11 cellular contexts compared by ENCODE assay signal in the genomic region with DNA sequence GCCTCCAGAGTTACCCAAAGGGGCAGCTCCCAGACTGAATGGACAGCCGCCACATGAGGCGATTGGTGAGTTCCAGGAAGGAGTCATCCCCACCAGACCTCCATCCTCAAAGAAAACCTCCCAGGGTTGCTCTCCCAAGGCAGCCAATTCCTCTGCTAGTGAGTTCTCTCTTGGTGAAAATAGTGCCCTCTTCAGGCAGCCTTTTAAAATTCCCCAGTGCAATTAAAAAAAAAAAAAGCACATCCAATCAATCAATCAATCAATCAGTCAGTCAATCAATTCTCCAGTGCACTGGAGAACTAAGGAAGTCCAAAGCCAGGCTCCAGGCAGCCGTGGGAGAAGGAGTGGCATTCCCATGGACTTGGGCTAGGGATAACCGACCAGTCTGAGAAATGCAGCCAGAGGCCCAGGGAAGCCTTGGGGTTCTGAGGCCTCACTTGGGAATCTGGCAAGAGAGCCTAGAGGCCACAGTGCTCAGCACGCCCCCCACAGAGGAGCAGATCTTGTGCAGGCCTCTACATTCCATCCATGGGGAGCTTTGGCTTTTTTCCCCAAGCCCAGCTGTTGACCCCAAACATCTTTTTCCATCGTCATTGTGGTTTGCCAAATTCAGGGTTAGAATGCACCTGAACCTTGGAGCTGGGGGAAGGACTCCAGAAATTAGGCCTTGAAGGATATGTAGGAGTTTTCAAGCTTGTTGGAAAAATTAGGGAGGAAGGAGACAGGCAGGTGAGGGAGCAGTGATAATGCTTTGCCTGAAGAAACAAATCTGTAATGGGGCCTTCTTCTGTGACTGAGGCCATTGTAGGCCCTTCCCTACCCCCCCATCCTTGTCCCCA. TPM values are rescaled to one million over a fixed set of nuclear protein-coding genes. Genes with fewer than 3 reads are reported as not detected.
A peak's percentile ranks its signal among the peaks of the same experiment; 100 is the strongest.
DNase-seq lines count a peak whose midpoint lies in the region; ATAC-seq and TF ChIP-seq lines count a peak whose summit lies in the region.
"Had no signal": no experiment of that assay in that cellular context is flagged by ENCODE, and none has a peak within 500 bp of the region (broad histone marks: within the 10 kb centered on the region; RNA-seq: fewer than 3 reads in every experiment).

No MANE protein-coding gene starts in this region.

- peak overlapping the region; percentile 84 for H3K27ac ChIP-seq in AG04450 (ENCODE audit: low read depth, low read length)
- H3K27ac ChIP-seq in HCT116 (ENCODE audit: low read depth, low read length), result peak overlapping the region; percentile 15
- peak overlapping the region in 1 of 2 experiments; percentile 85; a peak in 1 of 4 replicates for H3K27ac ChIP-seq in SK-N-SH (ENCODE audit: low read depth in 2 of 2, low read length in 1 of 2)
- no peak overlapping the region for H3K27ac ChIP-seq in foreskin keratinocyte

- H3K9me2 ChIP-seq in HCT116 (ENCODE audit: insufficient read depth) (no peaks in the 10 kb centered on the region), SK-N-SH (no peaks in the 10 kb centered on the region)

- H3K79me2 ChIP-seq in HCT116 (ENCODE audit: insufficient read depth, low read length) (peaks cover 39% of the 10 kb centered on the region), SK-N-SH (ENCODE audit: insufficient read depth) (peaks cover 4% of the 10 kb centered on the region; the same call in 1 of the 2 replicates)

- H3K36me3 ChIP-seq in HCT116 (ENCODE audit: control insufficient read depth in 1 of 2, insufficient read depth in 2 of 2, low read length in 2 of 2), result peaks cover 0 to 6% of the 10 kb centered on the region in 2 experiments; a peak in 1 of 4 replicates
- H3K36me3 ChIP-seq in SK-N-SH (replicated peaks in 1 of 2; ENCODE audit: control insufficient read depth in 1 of 2, insufficient read depth in 2 of 2, low read length in 1 of 2), result peaks cover 0 to 4% of the 10 kb centered on the region in 2 experiments

- ATAC-seq in HCT116 (no peak), foreskin keratinocyte (no peak), left lobe of liver (no peak)

- TF ChIP-seq POLR2A in HCT116 (IDR thresholded peaks at IDR 0.05; ENCODE audit: borderline replicate concordance, extremely low read depth, insufficient read depth, insufficient read length), result no peak

- WGBS in SK-N-SH (ENCODE audit: low lambda C conversion rate), result 80% methylated on average over 6 of the region's 6 CpGs

- H4K20me1 ChIP-seq in HCT116 (ENCODE audit: insufficient read depth), result no peaks in the 10 kb centered on the region
- no peaks in the 10 kb centered on the region for H4K20me1 ChIP-seq in SK-N-SH (ENCODE audit: insufficient read depth)

- TF ChIP-seq RAD21 in HCT116 (IDR thresholded peaks at IDR 0.05; ENCODE audit: low read depth) (no peak; the same call in 1 of the 2 replicates), SK-N-SH (IDR thresholded peaks at IDR 0.05; ENCODE audit: low read length) (no peak; the same call in 1 of the 2 replicates)

- no peaks in the 10 kb centered on the region for H3K27me3 ChIP-seq in AG04450 (ENCODE audit: control insufficient read depth, insufficient read depth, low read length)
- H3K27me3 ChIP-seq in HCT116 (ENCODE audit: insufficient read depth, low read length), result no peaks in the 10 kb centered on the region
- no peaks in the 10 kb centered on the region for H3K27me3 ChIP-seq in SK-N-SH (ENCODE audit: insufficient read depth)
- H3K27me3 ChIP-seq in foreskin keratinocyte, result peaks cover 29% of the 10 kb centered on the region

- DNase-seq in AG04450 (ENCODE audit: low read depth, low spot score), result no peak
- DNase-seq in HCT116 (ENCODE audit: low read depth, low spot score), result no peak
- DNase-seq in SK-N-SH, result no peak
- DNase-seq in foreskin keratinocyte, result no peak
- no peak for DNase-seq in NCI-H187 (lab: John Stamatoyannopoulos, UW)
- DNase-seq in activated CD4-positive, alpha-beta T cell treated with anti-CD3 and anti-CD28 coated beads, Interleukin-2, amount 50 U/mL, for 48 hours, result no peak
- no peak for DNase-seq in left lobe of liver (ENCODE audit: low spot score)
- DNase-seq in anterior cingulate cortex (lab: John Stamatoyannopoulos, UW), result no peak
- DNase-seq: CD4-positive, CD25-positive, alpha-beta regulatory T cell; NCI-H446 treated with DMSO at 0.1 percent for 48 hours had no signal

- peak overlapping the region; percentile 73 for H3K4me2 ChIP-seq in HCT116 (ENCODE audit: low read length)
- no peak overlapping the region for H3K4me2 ChIP-seq in SK-N-SH

- RAD21 ChIA-PET in HCT116 (lab: Charles Lee; ENCODE audit: low non-redundant PET in 1 of 2, low total read pairs in 2 of 2, uncharacterized antibody in 2 of 2, unreplicated experiment in 2 of 2), result no interaction called here

- BruUV-seq in HCT116 (replicated peaks; lab: Mats Ljungman, UMichigan), result no TSS peak

- H3K4me1 ChIP-seq in HCT116 (ENCODE audit: control insufficient read depth in 1 of 2, insufficient read depth in 2 of 2, low read length in 2 of 2), result peaks cover 34 to 71% of the 10 kb centered on the region in 2 experiments
- H3K4me1 ChIP-seq in SK-N-SH (ENCODE audit: control insufficient read depth in 1 of 2, insufficient read depth in 2 of 2, low read depth in 1 of 2, low read length in 1 of 2), result peaks cover under 1 to 19% of the 10 kb centered on the region in 2 experiments; a peak in 3 of 4 replicates
- no peaks in the 10 kb centered on the region for H3K4me1 ChIP-seq in foreskin keratinocyte

- H3K4me3 ChIP-seq in AG04450 (ENCODE audit: low read depth, low read length) (no peak overlapping the region), HCT116 (replicated peaks in 1 of 2; ENCODE audit: low read depth in 1 of 2, low read length in 2 of 2) (no peak overlapping the region), SK-N-SH (ENCODE audit: low read depth in 2 of 2, low read length in 1 of 2) (no peak overlapping the region)

- POLR2A ChIA-PET in AG04450 (lab: Yijun Ruan, JAX) (interaction anchor here (0.6 to 1.3 kb wide), 3 partner anchors 14 to 110 kb away, joined by 4 to 5 read pairs (median 4); a partner anchor contains a TSS), HCT116 (lab: Charles Lee) (no interaction called here), SK-N-SH (lab: Yijun Ruan, JAX) (no interaction called here)

- TF ChIP-seq EP300 in SK-N-SH (IDR thresholded peaks at IDR 0.05; ENCODE audit: borderline replicate concordance in 1 of 2, low read depth in 1 of 2, low read length in 1 of 2), result no peak

- intact Hi-C loops in HCT116 (cut with micrococcal nuclease), result loop anchor here (1.0 kb wide), 1 partner anchor 38 kb away; no protein-coding TSS in a partner anchor

- TF ChIP-seq CTCF in AG04450 (IDR thresholded peaks at IDR 0.05; ENCODE audit: low read depth, low read length) (peak; percentile 12; the same call in 1 of the 2 replicates), HCT116 (IDR thresholded peaks at IDR 0.05 in 2 of 3, conservative IDR thresholded peaks at IDR 0.05 in 1 of 3; ENCODE audit: borderline replicate concordance in 1 of 3, insufficient read depth in 1 of 3, low read depth in 2 of 3, low read length in 2 of 3) (peak in 2 of 3 experiments; percentile 39 to 65; a peak in 4 of 6 replicates), SK-N-SH (IDR thresholded peaks at IDR 0.05) (peak; percentile 47), foreskin keratinocyte (conservative IDR thresholded peaks at IDR 0.05) (peak; percentile 46)

- no peak overlapping the region for H3K9ac ChIP-seq in HCT116 (ENCODE audit: low read length)
- H3K9ac ChIP-seq in SK-N-SH, result no peak overlapping the region

- CTCF ChIA-PET in AG04450 (lab: Charles Lee) (interaction anchor here (0.7 to 1.0 kb wide), 5 partner anchors 10 to 238 kb away, joined by 3 to 6 read pairs (median 3); no protein-coding TSS in a partner anchor), HCT116 (lab: Charles Lee) (interaction anchor here (0.6 to 1.1 kb wide), 3 partner anchors 33 to 269 kb away, joined by 3 to 6 read pairs (median 3); no protein-coding TSS in a partner anchor), SK-N-SH (lab: Yijun Ruan, JAX) (interaction anchor here (0.8 to 2.7 kb wide), 3 partner anchors 11 to 235 kb away, joined by 3 to 9 read pairs (median 3); no protein-coding TSS in a partner anchor)

- H3K9me3 ChIP-seq in AG04450 (ENCODE audit: control insufficient read depth, insufficient read depth, low read length) (no peaks in the 10 kb centered on the region), HCT116 (ENCODE audit: control insufficient read depth in 1 of 2, insufficient read depth in 1 of 2, low read depth in 1 of 2, low read length in 2 of 2) (no peaks in the 10 kb centered on the region), SK-N-SH (no peaks in the 10 kb centered on the region)

- peaks cover 4% of the 10 kb centered on the region for H3F3A ChIP-seq in SK-N-SH (replicated peaks; ENCODE audit: insufficient read depth)

- no peak overlapping the region for H2AFZ ChIP-seq in HCT116 (ENCODE audit: low read depth, low read length, poor library complexity, severe bottlenecking)
- H2AFZ ChIP-seq in SK-N-SH (ENCODE audit: low read depth), result no peak overlapping the region

TF ChIP-seq in HCT116, 20 proteins besides CTCF, POLR2A, EP300 and RAD21 (continues in another document):
- no peak for TF ChIP-seq YY1 (IDR thresholded peaks at IDR 0.05; ENCODE audit: extremely low read depth, insufficient replicate concordance, low read depth, low read length)

TF ChIP-seq in SK-N-SH, 30 proteins besides CTCF, POLR2A, EP300 and RAD21:
- TF ChIP-seq, protein P1, sequence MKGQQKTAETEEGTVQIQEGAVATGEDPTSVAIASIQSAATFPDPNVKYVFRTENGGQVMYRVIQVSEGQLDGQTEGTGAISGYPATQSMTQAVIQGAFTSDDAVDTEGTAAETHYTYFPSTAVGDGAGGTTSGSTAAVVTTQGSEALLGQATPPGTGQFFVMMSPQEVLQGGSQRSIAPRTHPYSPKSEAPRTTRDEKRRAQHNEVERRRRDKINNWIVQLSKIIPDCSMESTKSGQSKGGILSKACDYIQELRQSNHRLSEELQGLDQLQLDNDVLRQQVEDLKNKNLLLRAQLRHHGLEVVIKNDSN (IDR thresholded peaks at IDR 0.05; ENCODE audit: borderline replicate concordance, low read depth), result no peak
- TF ChIP-seq, protein P2, sequence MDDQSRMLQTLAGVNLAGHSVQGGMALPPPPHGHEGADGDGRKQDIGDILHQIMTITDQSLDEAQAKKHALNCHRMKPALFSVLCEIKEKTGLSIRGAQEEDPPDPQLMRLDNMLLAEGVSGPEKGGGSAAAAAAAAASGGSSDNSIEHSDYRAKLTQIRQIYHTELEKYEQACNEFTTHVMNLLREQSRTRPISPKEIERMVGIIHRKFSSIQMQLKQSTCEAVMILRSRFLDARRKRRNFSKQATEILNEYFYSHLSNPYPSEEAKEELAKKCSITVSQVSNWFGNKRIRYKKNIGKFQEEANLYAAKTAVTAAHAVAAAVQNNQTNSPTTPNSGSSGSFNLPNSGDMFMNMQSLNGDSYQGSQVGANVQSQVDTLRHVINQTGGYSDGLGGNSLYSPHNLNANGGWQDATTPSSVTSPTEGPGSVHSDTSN (IDR thresholded peaks at IDR 0.05), result peak; percentile 15; the same call in 1 of the 2 replicates

RNA-seq across cellular contexts. Expression of a gene that starts 4.8 kb away (rescaled TPM):
- polyA plus RNA-seq in AG04450 (2011; rRNA removed) (7.9 and 9.7 TPM in 2 replicates), SK-N-SH (2012; rRNA removed) (3.9 and 4.3 TPM in 2 replicates), foreskin keratinocyte (not detected in 2 replicates)
- polyA minus RNA-seq in AG04450 (2011; rRNA and poly(A)+ RNA removed), result 17.8 and 18.3 TPM in 2 replicates
- total RNA-seq in HCT116 (2021; ENCODE audit: unreplicated experiment) (34.0 TPM), foreskin keratinocyte (0.04 and 0.07 TPM in 2 replicates), left lobe of liver (0.50 TPM)
- polyA plus RNA-seq in HCT116 (2012), result 30.6 and 30.9 TPM in 2 replicates
- polyA plus RNA-seq in SK-N-SH (2012; cell fraction: cytosol; rRNA removed), result 2.5 and 4.6 TPM in 2 replicates
- polyA plus RNA-seq in SK-N-SH (2012; cell fraction: nucleus; rRNA removed), result 2.5 and 3.8 TPM in 2 replicates
- total RNA-seq: activated T-helper 2 cell treated with anti-CD3 and anti-CD28 coated beads, Interferon-gamma antibody, Interleukin-2, Interleukin-4, amounts not matched to agents 10 μg/mL and 5 μg/mL and 100 μg/mL, durations not matched to agents 14 hours and 24 hours and 36 hours; CD4-positive, CD25-positive, alpha-beta regulatory T cell had no signal
- polyA plus RNA-seq: CD4-positive, CD25-positive, alpha-beta regulatory T cell had no signal

Comparison
In these comparisons a context has a peak if more than half of its experiments do, and no peak if none do; other contexts are left out.
1. RNA of a gene that starts 4.8 kb away (total RNA-seq): 34.0 TPM in HCT116 (single experiment); 0.50 TPM in left lobe of liver (single experiment) and 0.04 to 0.07 TPM in foreskin keratinocyte; every median in the first group is over 10 times any median in the second.
2. Peak in every context shown above with its lines, with median percentiles within 50 percentile points of each other: CTCF ChIP-seq.